9 cellular contexts compared by ENCODE assay signal in genomic region chr15:40472171-40472727, GRCh38. TPM values are rescaled to one million over a fixed set of nuclear protein-coding genes. Genes with fewer than 3 reads are reported as not detected.
DNase-seq lines count a peak whose midpoint lies in the region; ATAC-seq and TF ChIP-seq lines count a peak whose summit lies in the region.
"Had no signal": no experiment of that assay in that cellular context is flagged by ENCODE, and none has a peak within 500 bp of the region (broad histone marks: within the 10 kb centered on the region; RNA-seq: fewer than 3 reads in every experiment).

No MANE protein-coding gene starts in this region.

- no peak overlapping the region for H3K23ac ChIP-seq in trophoblast cell (ENCODE audit: low read length)

- TF ChIP-seq CTCF in DOHH2 (IDR thresholded peaks at IDR 0.05; ENCODE audit: low read depth, low read length, poor library complexity, severe bottlenecking) (no peak), OCI-LY7 (conservative IDR thresholded peaks at IDR 0.05; ENCODE audit: low read length) (no peak), endodermal cell (conservative IDR thresholded peaks at IDR 0.05) (no peak)

- DNase-seq in OCI-LY7 (ENCODE audit: low spot score) (no peak), endodermal cell (no peak), trophoblast cell (no peak), cerebellar nuclear complex (lab: John Stamatoyannopoulos, UW) (no peak), NCI-H187 treated with DMSO at 0.1 percent for 48 hours (lab: John Stamatoyannopoulos, UW) (no peak), middle frontal gyrus (ENCODE audit: extremely low spot score, low spot score) (no peak)
- DNase-seq: SW 1271 had no signal

- H4K20me1 ChIP-seq in DOHH2 (ENCODE audit: control insufficient read depth, insufficient read depth, low read depth, low read length) (no peaks in the 10 kb centered on the region), OCI-LY7 (ENCODE audit: insufficient read depth, low read length) (no peaks in the 10 kb centered on the region)

- H2BK12ac ChIP-seq in trophoblast cell (ENCODE audit: low read length) = no peak overlapping the region

- H3K36me3 Mint-ChIP-seq in endodermal cell (ENCODE audit: low read depth) = peaks cover 6% of the 10 kb centered on the region

- no TSS peak for BruUV-seq in OCI-LY7 (replicated peaks; lab: Mats Ljungman, UMichigan)

- H2BK5ac ChIP-seq in trophoblast cell (ENCODE audit: low read depth, low read length, poor library complexity) = no peak overlapping the region

- H3K4me3 ChIP-seq in DOHH2 (ENCODE audit: low read length) (peak overlapping the region; percentile 76), OCI-LY7 (ENCODE audit: low read depth, low read length, poor library complexity, severe bottlenecking) (peak overlapping the region; percentile 70), endodermal cell (ENCODE audit: low read length) (peak overlapping the region; percentile 88), trophoblast cell (ENCODE audit: low read depth, low read length) (no peak overlapping the region)

- no peak overlapping the region for H3K27ac Mint-ChIP-seq in endodermal cell

- H3K18ac ChIP-seq in trophoblast cell (ENCODE audit: low read length) = no peak overlapping the region

- H3K27me3 ChIP-seq in DOHH2 (ENCODE audit: control insufficient read depth, low read length) = peaks cover 7% of the 10 kb centered on the region; the same call in 1 of the 2 replicates
- H3K27me3 ChIP-seq in endodermal cell (ENCODE audit: control insufficient read depth, insufficient read depth, low read length, poor library complexity, severe bottlenecking) = no peaks in the 10 kb centered on the region
- no peaks in the 10 kb centered on the region for H3K27me3 ChIP-seq in trophoblast cell (ENCODE audit: insufficient read depth, low read length)

- no peak overlapping the region for H4K12ac ChIP-seq in trophoblast cell (ENCODE audit: low read depth, low read length)

- no peaks in the 10 kb centered on the region for H3K9me3 Mint-ChIP-seq in endodermal cell

- H3K4me1 Mint-ChIP-seq in endodermal cell = peaks cover 15% of the 10 kb centered on the region

- WGBS in endodermal cell (ENCODE audit: insufficient coverage in 1 of 2, insufficient read length in 1 of 2), 2 experiments = 93% methylated on average over 9 of the region's 9 CpGs
- no CpG with 5 or more reads among the region's 9 CpGs for WGBS in trophoblast cell (ENCODE audit: extremely low coverage, insufficient coverage, insufficient read length)

- H2BK120ac ChIP-seq in trophoblast cell (ENCODE audit: insufficient read depth, low read length, poor library complexity) = no peak overlapping the region

- H4K8ac ChIP-seq in trophoblast cell (ENCODE audit: low read depth, low read length) = no peak overlapping the region

- H3K4me1 ChIP-seq in DOHH2 (ENCODE audit: control insufficient read depth, low read length) (peaks cover 15% of the 10 kb centered on the region), OCI-LY7 (ENCODE audit: insufficient read depth, low read length, poor library complexity, severe bottlenecking) (no peaks in the 10 kb centered on the region), endodermal cell (ENCODE audit: control insufficient read depth, insufficient read depth, low read length) (peaks cover 10% of the 10 kb centered on the region), trophoblast cell (ENCODE audit: control insufficient read depth in 1 of 2, insufficient read depth in 2 of 2, low read length in 2 of 2) (peaks cover 13 to 24% of the 10 kb centered on the region in 2 experiments)

- CTCF ChIA-PET in OCI-LY7 (lab: Charles Lee; ENCODE audit: unreplicated experiment) = interaction anchor here (0.6 kb wide), 1 partner anchor 204 kb away, joined by 3 read pairs; no protein-coding TSS in a partner anchor

- H3K9ac ChIP-seq in endodermal cell (ENCODE audit: extremely low read depth, low read length, poor library complexity, severe bottlenecking) = no peak overlapping the region
- H3K9ac ChIP-seq in trophoblast cell (ENCODE audit: low read length) = no peak overlapping the region

- H3K27ac ChIP-seq in DOHH2 (ENCODE audit: low read depth, low read length) = no peak overlapping the region
- no peak overlapping the region for H3K27ac ChIP-seq in OCI-LY7 (ENCODE audit: low read depth, low read length, poor library complexity, severe bottlenecking)
- H3K27ac ChIP-seq in endodermal cell (ENCODE audit: low read depth, low read length) = no peak overlapping the region
- no peak overlapping the region for H3K27ac ChIP-seq in trophoblast cell (ENCODE audit: low read depth, low read length)

- ATAC-seq in HG03045 (IDR thresholded peaks at IDR 0.05; ENCODE audit: unreplicated experiment) = no peak

- no peak overlapping the region for H2AK5ac ChIP-seq in trophoblast cell (ENCODE audit: low read length)

- no peak overlapping the region for H3K14ac ChIP-seq in trophoblast cell (ENCODE audit: low read length)

- intact Hi-C loops in OCI-LY7 (cut with micrococcal nuclease; ENCODE audit: unreplicated experiment) = no loop called here

- peaks cover 10% of the 10 kb centered on the region for H3K79me1 ChIP-seq in trophoblast cell (ENCODE audit: low read length)

- H3K9me3 ChIP-seq in DOHH2 (ENCODE audit: control insufficient read depth, insufficient read depth, low read length) (no peaks in the 10 kb centered on the region), OCI-LY7 (ENCODE audit: low read length) (no peaks in the 10 kb centered on the region), endodermal cell (ENCODE audit: control insufficient read depth, low read length) (no peaks in the 10 kb centered on the region), trophoblast cell (ENCODE audit: insufficient read depth, low read depth, low read length) (no peaks in the 10 kb centered on the region)

- H2AFZ ChIP-seq in OCI-LY7 (ENCODE audit: low read length) (no peak overlapping the region), trophoblast cell (ENCODE audit: insufficient read depth, low read length, poor library complexity) (no peak overlapping the region)

- H3K79me2 ChIP-seq in DOHH2 (ENCODE audit: control insufficient read depth, low read length) (peaks cover 3% of the 10 kb centered on the region; the same call in 1 of the 2 replicates), OCI-LY7 (ENCODE audit: insufficient read depth, low read depth, low read length) (no peaks in the 10 kb centered on the region), trophoblast cell (ENCODE audit: control insufficient read depth, insufficient read depth, low read length, poor library complexity) (peaks cover 7% of the 10 kb centered on the region)

- peaks cover 14% of the 10 kb centered on the region for H3F3A ChIP-seq in DOHH2 (ENCODE audit: control insufficient read depth, insufficient read depth)

- no peak overlapping the region for H4K91ac ChIP-seq in trophoblast cell (ENCODE audit: low read depth, low read length)

- POLR2A ChIA-PET in OCI-LY7 (lab: Charles Lee) = no interaction called here

- H3K36me3 ChIP-seq in DOHH2 (ENCODE audit: control insufficient read depth, low read length) (no peaks in the 10 kb centered on the region), OCI-LY7 (ENCODE audit: insufficient read depth, low read length) (no peaks in the 10 kb centered on the region), endodermal cell (ENCODE audit: control insufficient read depth, insufficient read depth, low read length) (peaks cover 6% of the 10 kb centered on the region), trophoblast cell (ENCODE audit: control insufficient read depth in 1 of 2, insufficient read depth in 2 of 2, low read length in 2 of 2) (peaks cover 2 to 6% of the 10 kb centered on the region in 2 experiments)

- H3K4me2 ChIP-seq in DOHH2 (ENCODE audit: low read length) (peak overlapping the region; percentile 90), OCI-LY7 (ENCODE audit: low read length) (peak overlapping the region; percentile 79), trophoblast cell (ENCODE audit: low read length) (peak overlapping the region; percentile 92)

- no peaks in the 10 kb centered on the region for H3K27me3 Mint-ChIP-seq in endodermal cell (ENCODE audit: insufficient read depth)

- H3K9me2 ChIP-seq in DOHH2 (replicated peaks; ENCODE audit: control insufficient read depth, low read length) (no peaks in the 10 kb centered on the region), OCI-LY7 (ENCODE audit: insufficient read depth, low read length) (no peaks in the 10 kb centered on the region)

- peak overlapping the region; percentile 73 for H3K4me3 Mint-ChIP-seq in endodermal cell

- no peak overlapping the region for H3K4ac ChIP-seq in trophoblast cell (ENCODE audit: low read depth, low read length)

RNA-seq across cellular contexts. Expression of gene CHST14, which starts 1.5 kb away (rescaled TPM):
- total RNA-seq in OCI-LY7 (2014; rRNA removed; shearing (Covaris generic)) = 5.6 and 7.3 TPM in 2 replicates
- 13.6 and 15.3 TPM in 2 replicates for total RNA-seq in OCI-LY7 (2022)
- 10 to 100 TPM; 33.7 to 43.0 TPM for total RNA-seq in endodermal cell
- 28.5 TPM for polyA plus RNA-seq in endodermal cell (2013, experiment 1 of 2)
- 27.1 TPM for polyA plus RNA-seq in endodermal cell (2013, experiment 2 of 2)
- polyA plus RNA-seq in trophoblast cell (2013) = 11.9 and 12.2 TPM in 2 replicates

RNA-seq across cellular contexts. Expression of gene BAHD1, which starts 31.5 kb away (rescaled TPM):
- total RNA-seq in OCI-LY7 (2014; rRNA removed; shearing (Covaris generic)) = 14.6 and 15.0 TPM in 2 replicates
- 22.3 TPM in 2 replicates for total RNA-seq in OCI-LY7 (2022)
- 10 to 100 TPM; 23.5 to 30.1 TPM for total RNA-seq in endodermal cell
- polyA plus RNA-seq in endodermal cell (2013, experiment 1 of 2) = 20.3 TPM
- 20.1 TPM for polyA plus RNA-seq in endodermal cell (2013, experiment 2 of 2)
- 10.8 and 11.1 TPM in 2 replicates for polyA plus RNA-seq in trophoblast cell (2013)
